9 cellular contexts compared by ENCODE assay signal in genomic region chr1:243264718-243265117, GRCh38. TPM values are rescaled to one million over a fixed set of nuclear protein-coding genes. Genes with fewer than 3 reads are reported as not detected.
DNase-seq lines count a peak whose midpoint lies in the region; TF ChIP-seq lines count a peak whose summit lies in the region.
"Had no signal": no experiment of that assay in that cellular context is flagged by ENCODE, and none has a peak within 500 bp of the region (broad histone marks: within the 10 kb centered on the region; RNA-seq: fewer than 3 reads in every experiment).

No MANE protein-coding gene starts in this region.

- H3K4me1 Mint-ChIP-seq in mesothelial cell of epicardium: peaks cover 44% of the 10 kb centered on the region

- no peak overlapping the region for H3K4me3 ChIP-seq in choroid plexus epithelial cell (ENCODE audit: low read depth, low read length)

- H3K4me3 Mint-ChIP-seq in mesothelial cell of epicardium: no peak overlapping the region
- H3K4me3 Mint-ChIP-seq: activated CD4-positive, alpha-beta memory T cell treated with anti-CD3 and anti-CD28 coated beads, Interleukin-2, amount 10 ng/mL, durations not matched to agents 7 days and 5 days had no signal

- peak overlapping the region; percentile 64 for H3K27ac Mint-ChIP-seq in mesothelial cell of epicardium
- H3K27ac Mint-ChIP-seq: activated CD4-positive, alpha-beta memory T cell treated with anti-CD3 and anti-CD28 coated beads, Interleukin-2, amount 10 ng/mL, durations not matched to agents 7 days and 5 days had no signal

- H3K27me3 Mint-ChIP-seq in mesothelial cell of epicardium (ENCODE audit: low read depth): no peaks in the 10 kb centered on the region
- H3K27me3 Mint-ChIP-seq: activated CD4-positive, alpha-beta memory T cell treated with anti-CD3 and anti-CD28 coated beads, Interleukin-2, amount 10 ng/mL, durations not matched to agents 7 days and 5 days had no signal

- H3K9me3 Mint-ChIP-seq in mesothelial cell of epicardium: no peaks in the 10 kb centered on the region
- H3K9me3 Mint-ChIP-seq: activated CD4-positive, alpha-beta memory T cell treated with anti-CD3 and anti-CD28 coated beads, Interleukin-2, amount 10 ng/mL, durations not matched to agents 7 days and 5 days had no signal

- no peaks in the 10 kb centered on the region for H3K36me3 Mint-ChIP-seq in mesothelial cell of epicardium

- TF ChIP-seq CTCF in choroid plexus epithelial cell (conservative IDR thresholded peaks at IDR 0.05; ENCODE audit: low read depth, low read length) (no peak), mesothelial cell of epicardium (IDR thresholded peaks at IDR 0.05; ENCODE audit: unreplicated experiment) (no peak)

- DNase-seq in GDM1 (lab: John Stamatoyannopoulos, UW) (peak; percentile 83), NCI-H1436 treated with DMSO at 0.1 percent for 48 hours (lab: John Stamatoyannopoulos, UW) (peak; percentile 31), choroid plexus epithelial cell (ENCODE audit: low read depth) (peak; percentile 90), mesothelial cell of epicardium (ENCODE audit: low spot score in 2 of 2, unreplicated experiment in 2 of 2) (no peak), amniotic stem cell (lab: John Stamatoyannopoulos, UW) (no peak), NCI-H2196 treated with DMSO at 0.1 percent for 48 hours (lab: John Stamatoyannopoulos, UW; ENCODE audit: unreplicated experiment) (no peak), HT-29 (ENCODE audit: low spot score) (no peak)
- DNase-seq in effector CD8-positive, alpha-beta T cell (lab: John Stamatoyannopoulos, UW): no peak
- DNase-seq: activated CD4-positive, alpha-beta memory T cell treated with anti-CD3 and anti-CD28 coated beads, Interleukin-2, amount 10 ng/mL, durations not matched to agents 7 days and 5 days had no signal

RNA-seq across cellular contexts. Expression of gene SDCCAG8, which starts 8.9 kb away (rescaled TPM):
- total RNA-seq in mesothelial cell of epicardium: 37.3 to 47.1 TPM (median 39.9 TPM) in 3 replicates
- total RNA-seq in HT-29 (2014; rRNA removed; shearing (Covaris generic)): 5.9 and 9.7 TPM in 2 replicates

RNA-seq across cellular contexts. Expression of gene CEP170, which starts 9.6 kb away (rescaled TPM):
- total RNA-seq in mesothelial cell of epicardium: 118 to 129 TPM (median 120 TPM) in 3 replicates
- 21.8 and 22.2 TPM in 2 replicates for total RNA-seq in HT-29 (2014; rRNA removed; shearing (Covaris generic))

Comparison
In these comparisons a context has a peak if more than half of its experiments do, and no peak if none do; other contexts are left out.
1. DNase-seq: peak in GDM1 (single experiment), NCI-H1436 treated with DMSO at 0.1 percent for 48 hours (single experiment) and choroid plexus epithelial cell (single experiment); none in mesothelial cell of epicardium (0 of 2), amniotic stem cell (single experiment), NCI-H2196 treated with DMSO at 0.1 percent for 48 hours (single experiment), effector CD8-positive, alpha-beta T cell (single experiment) and HT-29 (single experiment).